24 cellular contexts compared by ENCODE assay signal in the genomic region with DNA sequence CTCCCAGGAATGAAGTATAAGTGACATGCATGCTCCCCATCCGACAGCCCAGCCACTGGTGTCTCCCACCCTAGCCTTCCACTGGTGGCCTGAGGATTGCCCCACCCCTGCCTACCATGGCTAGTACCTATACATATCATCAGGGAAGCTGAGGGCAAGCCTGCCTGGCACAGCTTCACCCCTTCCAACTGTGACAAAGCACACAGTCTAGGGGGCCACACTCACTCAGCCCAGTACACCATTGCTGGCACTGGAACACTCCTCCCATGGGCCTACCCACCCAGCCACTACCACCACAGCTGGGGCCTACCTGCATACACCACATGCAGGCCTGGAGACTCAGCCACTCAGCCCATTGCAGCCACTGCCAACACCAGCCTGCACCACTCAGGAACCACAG.
"Had no signal": no experiment of that assay in that cellular context is flagged by ENCODE, and none has a peak within 500 bp of the region (broad histone marks: within the 10 kb centered on the region; RNA-seq: fewer than 3 reads in every experiment).

No MANE protein-coding gene starts in this region.

- H3K27ac Mint-ChIP-seq: activated B cell treated with CpG ODN at 0.5 μM for 24 hours; activated CD4-positive, alpha-beta T cell treated with anti-CD3 and anti-CD28 coated beads for 36 hours; activated naive CD8-positive, alpha-beta T cell treated with anti-CD3 and anti-CD28 coated beads, Interleukin-2, amount 10 ng/mL, durations not matched to agents 7 days and 5 days; activated T-helper 2 cell treated with anti-CD3 and anti-CD28 coated beads, Interferon-gamma antibody, Interleukin-2, Interleukin-4, amounts not matched to agents 10 μg/mL and 5 μg/mL and 100 μg/mL, durations not matched to agents 14 hours and 24 hours and 36 hours; T-helper 17 cell had no signal

- H3K27me3 ChIP-seq: cardiac muscle cell, esophagus muscularis mucosa, testis had no signal

- H3K4me3 ChIP-seq: cardiac muscle cell, esophagus muscularis mucosa, testis had no signal

- ATAC-seq: activated CD4-positive, alpha-beta T cell treated with anti-CD3 and anti-CD28 coated beads for 36 hours; activated T-cell treated with anti-CD3 and anti-CD28 coated beads, Interleukin-2, amount 50 U/mL, for 4 hours; left colon; T-helper 17 cell had no signal

- H3K9me3 ChIP-seq: esophagus muscularis mucosa, testis had no signal

- H3K36me3 ChIP-seq: cardiac muscle cell, esophagus muscularis mucosa had no signal

- H3K27me3 Mint-ChIP-seq: activated B cell treated with CpG ODN at 0.5 μM for 24 hours; activated CD4-positive, alpha-beta T cell treated with anti-CD3 and anti-CD28 coated beads for 36 hours; activated naive CD8-positive, alpha-beta T cell treated with anti-CD3 and anti-CD28 coated beads, Interleukin-2, amount 10 ng/mL, durations not matched to agents 7 days and 5 days; T-helper 17 cell had no signal

- H3K27ac ChIP-seq: cardiac muscle cell, esophagus muscularis mucosa, testis had no signal

- H3K36me3 Mint-ChIP-seq: activated naive CD8-positive, alpha-beta T cell treated with anti-CD3 and anti-CD28 coated beads, Interleukin-2, amount 10 ng/mL, durations not matched to agents 7 days and 5 days had no signal

- H3K4me1 Mint-ChIP-seq: activated B cell treated with CpG ODN at 0.5 μM for 24 hours; activated CD4-positive, alpha-beta T cell treated with anti-CD3 and anti-CD28 coated beads for 36 hours; activated naive CD8-positive, alpha-beta T cell treated with anti-CD3 and anti-CD28 coated beads, Interleukin-2, amount 10 ng/mL, durations not matched to agents 7 days and 5 days; neural crest cell; T-helper 17 cell had no signal

- H3K9me3 Mint-ChIP-seq: activated B cell treated with CpG ODN at 0.5 μM for 24 hours; activated naive CD8-positive, alpha-beta T cell treated with anti-CD3 and anti-CD28 coated beads, Interleukin-2, amount 10 ng/mL, durations not matched to agents 7 days and 5 days; activated T-cell treated with anti-CD3 and anti-CD28 coated beads, Interleukin-2, amount 50 U/mL, for 4 hours; activated T-helper 2 cell treated with anti-CD3 and anti-CD28 coated beads, Interferon-gamma antibody, Interleukin-2, Interleukin-4, amounts not matched to agents 10 μg/mL and 5 μg/mL and 100 μg/mL, durations not matched to agents 14 hours and 24 hours and 36 hours; neural crest cell had no signal

- H3K4me1 ChIP-seq: esophagus muscularis mucosa, testis had no signal

- H3K4me3 Mint-ChIP-seq: activated B cell treated with CpG ODN at 0.5 μM for 24 hours; activated CD4-positive, alpha-beta T cell treated with anti-CD3 and anti-CD28 coated beads for 36 hours; activated naive CD8-positive, alpha-beta T cell treated with anti-CD3 and anti-CD28 coated beads, Interleukin-2, amount 10 ng/mL, durations not matched to agents 7 days and 5 days; activated T-cell treated with anti-CD3 and anti-CD28 coated beads, Interleukin-2, amount 50 U/mL, for 4 hours; neural crest cell; T-helper 17 cell had no signal

- FAIRE-seq: frontal cortex, islet of Langerhans had no signal

- DNase-seq: activated B cell treated with CpG ODN at 0.5 μM for 24 hours; activated CD4-positive, alpha-beta T cell treated with anti-CD3 and anti-CD28 coated beads for 36 hours; activated CD4-positive, alpha-beta T cell treated with anti-CD3 and anti-CD28 coated beads, Interleukin-2, amount 50 U/mL, for 48 hours; activated CD8-positive, alpha-beta memory T cell treated with anti-CD3 and anti-CD28 coated beads, Interleukin-2, amount 50 U/mL, for 48 hours; activated naive CD4-positive, alpha-beta T cell treated with Interleukin-2 at 50 U/mL for 16 hours; activated naive CD8-positive, alpha-beta T cell treated with anti-CD3 and anti-CD28 coated beads, Interleukin-2, amount 10 ng/mL, durations not matched to agents 7 days and 5 days; activated T-cell treated with anti-CD3 and anti-CD28 coated beads, Interleukin-2, amount 50 U/mL, for 4 hours; amygdala; dermis blood vessel endothelial cell; effector CD8-positive, alpha-beta T cell; left colon; mesenchymal stem cell; retina; stimulated activated CD4-positive, alpha-beta T cell treated with anti-CD3 and anti-CD28 coated beads, Interleukin-12 subunit alpha, Interleukin-12 subunit beta, amount 100 ng/mL, for 4 hours; stimulated activated CD4-positive, alpha-beta T cell treated with anti-CD3 and anti-CD28 coated beads, Interleukin-4, amount 100 ng/mL, for 4 hours; T-helper 17 cell; testis; trophoblast cell had no signal
